ENCODE assay signal across 1 cellular context in genomic region chr22:41501209-41501608, GRCh38.
TF ChIP-seq lines count a peak whose summit lies in the region.

No MANE protein-coding gene starts in this region.

TF ChIP-seq in A549, 52 proteins besides CTCF, POLR2A, EP300 and RAD21 (continued from another document):
- TF ChIP-seq BCL3 (IDR thresholded peaks at IDR 0.05) (no peak), ELK1 (IDR thresholded peaks at IDR 0.05; ENCODE audit: low read depth, low read length) (no peak), ATOH8 (CRISPR knock-in tag; IDR thresholded peaks at IDR 0.05; ENCODE audit: low read depth) (no peak)
